18 cellular contexts compared by ENCODE assay signal in genomic region chr10:90589825-90590224, GRCh38.
"Had no signal": no experiment of that assay in that cellular context is flagged by ENCODE, and none has a peak within 500 bp of the region (broad histone marks: within the 10 kb centered on the region; RNA-seq: fewer than 3 reads in every experiment).

No MANE protein-coding gene starts in this region.

- ATAC-seq: activated CD8-positive, alpha-beta T cell treated with anti-CD3 and anti-CD28 coated beads, Interleukin-2, amount 10 ng/mL, durations not matched to agents 7 days and 5 days; esophagus mucosa; gastroesophageal sphincter; naive thymus-derived CD4-positive, alpha-beta T cell; psoas muscle; sciatic nerve had no signal

- H3K4me1 ChIP-seq: gastroesophageal sphincter, psoas muscle, spleen, thyroid gland, uterus had no signal

- H3K36me3 ChIP-seq: gastroesophageal sphincter, heart left ventricle, spleen, thyroid gland, uterus had no signal

- H3K27me3 ChIP-seq: gastroesophageal sphincter, heart left ventricle, spleen, thyroid gland, uterus had no signal

- H3K4me3 ChIP-seq: gastroesophageal sphincter, heart left ventricle, psoas muscle, spleen, thyroid gland, uterus had no signal

- DNase-seq: activated CD4-positive, alpha-beta T cell treated with anti-CD3 and anti-CD28 coated beads, Interleukin-2, amount 10 ng/mL, durations not matched to agents 7 days and 5 days; activated CD8-positive, alpha-beta T cell treated with anti-CD3 and anti-CD28 coated beads, Interleukin-2, amount 10 ng/mL, durations not matched to agents 7 days and 5 days; activated naive CD4-positive, alpha-beta T cell treated with Interleukin-2 at 50 U/mL for 16 hours; activated naive CD8-positive, alpha-beta T cell treated with anti-CD3 and anti-CD28 coated beads, Interleukin-2, amount 10 ng/mL, durations not matched to agents 7 days and 5 days; activated T-cell treated with anti-CD3 and anti-CD28 coated beads, Interleukin-2, amount 50 U/mL, for 24 hours; anterior cingulate cortex; effector CD4-positive, alpha-beta T cell; heart left ventricle; mesenchymal stem cell; naive thymus-derived CD4-positive, alpha-beta T cell; psoas muscle; spleen; stimulated activated naive CD4-positive, alpha-beta T cell; thyroid gland; uterus had no signal

- H3K9me3 ChIP-seq: gastroesophageal sphincter, heart left ventricle, psoas muscle, spleen, thyroid gland, uterus had no signal

- H3K27ac ChIP-seq: gastroesophageal sphincter, heart left ventricle, psoas muscle, spleen, thyroid gland, uterus had no signal
